In genomic region chr19:925912-926594, GRCh38 we compare ENCODE assay signal across 1 cellular context.
TF ChIP-seq lines count a peak whose summit lies in the region.

Gene ARID3A, plus strand, starts transcription at chr19:926035. Its CDS starts 3,494 bp downstream, at chr19:929529.

TF ChIP-seq in GM12878, 131 proteins besides CTCF, POLR2A, EP300 and RAD21 (continued from another document and continues in another):
- TF ChIP-seq ZNF592 (IDR thresholded peaks at IDR 0.05) (no peak), SMARCA5 (IDR thresholded peaks at IDR 0.05) (peak; percentile 86; the same call in 1 of the 2 replicates), YBX1 (IDR thresholded peaks at IDR 0.05) (no peak), SIN3A (IDR thresholded peaks at IDR 0.05; ENCODE audit: low read depth, low read length) (no peak), KAT2A (conservative IDR thresholded peaks at IDR 0.05; ENCODE audit: control insufficient read depth, low read depth, low read length) (no peak), ZBTB33 (IDR thresholded peaks at IDR 0.05) (no peak), SMC3 (IDR thresholded peaks at IDR 0.05; ENCODE audit: borderline replicate concordance, low read length) (no peak), WRNIP1 (IDR thresholded peaks at IDR 0.05; ENCODE audit: borderline replicate concordance, low read depth, low read length) (no peak), ZSCAN29 (IDR thresholded peaks at IDR 0.05) (peak; percentile 91), TBL1XR1 (IDR thresholded peaks at IDR 0.05; ENCODE audit: low read depth, low read length) (no peak), RFX5 (IDR thresholded peaks at IDR 0.05; ENCODE audit: low read depth, low read length) (no peak), SP1 (IDR thresholded peaks at IDR 0.05; ENCODE audit: low read depth, low read length) (no peak), CBFB (IDR thresholded peaks at IDR 0.05; ENCODE audit: low read depth) (no peak), ESRRA (IDR thresholded peaks at IDR 0.05; ENCODE audit: low read length) (no peak), EGR1 (IDR thresholded peaks at IDR 0.05; ENCODE audit: borderline replicate concordance in 1 of 2, low read depth in 2 of 2, low read length in 2 of 2) (no peak), IRF4 (IDR thresholded peaks at IDR 0.05; ENCODE audit: low read depth, low read length) (no peak), NR2F1 (conservative IDR thresholded peaks at IDR 0.05) (peak; percentile 40; the same call in 1 of the 2 replicates), E2F8 (IDR thresholded peaks at IDR 0.05; ENCODE audit: low read depth, partially characterized antibody) (no peak), MLLT1 (IDR thresholded peaks at IDR 0.05) (0 out of 2 replicates have a peak, but pooled peaks have one; percentile 21), MYB (IDR thresholded peaks at IDR 0.05; ENCODE audit: borderline replicate concordance, low read depth, low read length) (no peak), PKNOX1 (IDR thresholded peaks at IDR 0.05) (no peak), TARDBP (IDR thresholded peaks at IDR 0.05; ENCODE audit: borderline replicate concordance) (no peak; the same call in 1 of the 2 replicates), STAT1 (conservative IDR thresholded peaks at IDR 0.05) (no peak), SPI1 (IDR thresholded peaks at IDR 0.05; ENCODE audit: borderline replicate concordance, insufficient read depth, low read depth, low read length) (no peak), ZNF384 (IDR thresholded peaks at IDR 0.05; ENCODE audit: borderline replicate concordance, low read depth, low read length) (no peak), ZNF217 (IDR thresholded peaks at IDR 0.05) (0 out of 2 replicates have a peak, but pooled peaks have one; percentile 42), IKZF1 (conservative IDR thresholded peaks at IDR 0.05) (no peak), CREM (IDR thresholded peaks at IDR 0.05; ENCODE audit: low read depth) (no peak), MTA2 (IDR thresholded peaks at IDR 0.05; ENCODE audit: low read depth) (no peak), SUZ12 (IDR thresholded peaks at IDR 0.05; ENCODE audit: unreplicated experiment) (no peak), NFIC (IDR thresholded peaks at IDR 0.05; ENCODE audit: low read depth, low read length) (no peak), CHD1 (IDR thresholded peaks at IDR 0.05; ENCODE audit: low read depth, low read length) (no peak; the same call in 1 of the 2 replicates), HSF1 (IDR thresholded peaks at IDR 0.05; ENCODE audit: low read depth, low read length) (no peak), TCF7 (IDR thresholded peaks at IDR 0.05; ENCODE audit: borderline replicate concordance) (no peak), REST (IDR thresholded peaks at IDR 0.05; ENCODE audit: low read depth, low read length) (no peak), BCLAF1 (IDR thresholded peaks at IDR 0.05) (0 out of 2 replicates have a peak, but pooled peaks have one; percentile 17), EED (IDR thresholded peaks at IDR 0.05; ENCODE audit: low read depth) (no peak), LARP7 (IDR thresholded peaks at IDR 0.05) (peak; percentile 85), ZNF622 (IDR thresholded peaks at IDR 0.05) (no peak)
